19 cellular contexts compared by ENCODE assay signal in genomic region chr14:57274551-57274950, GRCh38. TPM values are rescaled to one million over a fixed set of nuclear protein-coding genes. Genes with fewer than 3 reads are reported as not detected.
A peak's percentile ranks its signal among the peaks of the same experiment; 100 is the strongest.
DNase-seq lines count a peak whose midpoint lies in the region; FAIRE-seq and TF ChIP-seq lines count a peak whose summit lies in the region.
"Had no signal": no experiment of that assay in that cellular context is flagged by ENCODE, and none has a peak within 500 bp of the region (broad histone marks: within the 10 kb centered on the region; RNA-seq: fewer than 3 reads in every experiment).

No MANE protein-coding gene starts in this region.

- no peak overlapping the region for H3K27ac Mint-ChIP-seq in astrocyte (ENCODE audit: unreplicated experiment)
- H3K27ac Mint-ChIP-seq: CD4-positive, CD25-positive, alpha-beta regulatory T cell had no signal

- no peaks in the 10 kb centered on the region for H3F3A ChIP-seq in Loucy (ENCODE audit: low read depth)

- H2AFZ ChIP-seq in Loucy (ENCODE audit: low read length), result no peak overlapping the region
- H2AFZ ChIP-seq in astrocyte (ENCODE audit: low read depth, low read length), result no peak overlapping the region
- H2AFZ ChIP-seq: GM23248 had no signal

- H3K9me3 ChIP-seq in Loucy (ENCODE audit: insufficient read depth, low read depth, low read length) (no peaks in the 10 kb centered on the region), astrocyte (ENCODE audit: insufficient read depth, low read depth, low read length) (no peaks in the 10 kb centered on the region)
- H3K9me3 ChIP-seq: BE2C, HAP-1 had no signal

- in situ Hi-C loops in G401 (cut with HindIII; ENCODE audit: low sequenced_read_pairs), result no loop called here

- FAIRE-seq in astrocyte (lab: Jason Lieb, UNC), result no peak
- FAIRE-seq: GM12892, GM18507 had no signal

- H3K27ac ChIP-seq in astrocyte (ENCODE audit: low read depth, low read length), result no peak overlapping the region
- H3K27ac ChIP-seq: GM23248 had no signal

- peaks cover 24% of the 10 kb centered on the region for H3K36me3 Mint-ChIP-seq in astrocyte (ENCODE audit: low read depth, unreplicated experiment)

- H3K4me2 ChIP-seq in Loucy (ENCODE audit: low read depth, low read length, poor library complexity, severe bottlenecking), result peak overlapping the region; percentile 49
- H3K4me2 ChIP-seq in astrocyte (ENCODE audit: low read length), result no peak overlapping the region

- H3K27me3 Mint-ChIP-seq in astrocyte (ENCODE audit: low read depth, unreplicated experiment), result no peaks in the 10 kb centered on the region
- H3K27me3 Mint-ChIP-seq: CD4-positive, CD25-positive, alpha-beta regulatory T cell; CD8-positive, alpha-beta memory T cell; IgD-negative memory B cell had no signal

- H3K9ac ChIP-seq in Loucy (ENCODE audit: low read depth, low read length, poor library complexity, severe bottlenecking), result no peak overlapping the region
- no peak overlapping the region for H3K9ac ChIP-seq in astrocyte (ENCODE audit: low read length)
- H3K9ac ChIP-seq: GM23248 had no signal

- no peak overlapping the region for H3K4me3 ChIP-seq in Loucy (ENCODE audit: low read length, poor library complexity, severe bottlenecking)
- H3K4me3 ChIP-seq in astrocyte (ENCODE audit: insufficient read depth, low read depth, low read length), result no peak overlapping the region
- H3K4me3 ChIP-seq: GM23248, HAP-1 had no signal

- DNase-seq in astrocyte (ENCODE audit: low read depth) (peak; percentile 51), iris pigment epithelial cell (ENCODE audit: low read depth) (peak; percentile 17), globus pallidus (ENCODE audit: low spot score) (no peak), G401 (ENCODE audit: low spot score) (no peak)
- DNase-seq in activated CD4-positive, alpha-beta T cell treated with anti-CD3 and anti-CD28 coated beads for 1 hour, result no peak
- DNase-seq: BE2C; C1 segment of cervical spinal cord; CD4-positive, CD25-positive, alpha-beta regulatory T cell; CD8-positive, alpha-beta memory T cell; COR-L47; DMS 273 treated with DMSO at 0.1 percent for 48 hours; DMS53; GDM1; GM23248 had no signal

- no peaks in the 10 kb centered on the region for H3K9me2 ChIP-seq in Loucy (replicated peaks; ENCODE audit: low read depth, low read length)

- peaks cover 8% of the 10 kb centered on the region for H3K4me1 Mint-ChIP-seq in astrocyte (ENCODE audit: low read depth, unreplicated experiment)

- TF ChIP-seq CTCF in Loucy (conservative IDR thresholded peaks at IDR 0.05; ENCODE audit: low read length) (no peak), astrocyte (IDR thresholded peaks at IDR 0.05; ENCODE audit: insufficient read depth, low read depth, low read length) (no peak)

- peaks cover 6% of the 10 kb centered on the region for H3K9me3 Mint-ChIP-seq in astrocyte (ENCODE audit: unreplicated experiment)
- H3K9me3 Mint-ChIP-seq: CD8-positive, alpha-beta memory T cell; IgD-negative memory B cell had no signal

- H4K20me1 ChIP-seq in Loucy (ENCODE audit: insufficient read depth, low read length, poor library complexity, severe bottlenecking) (peaks cover 63% of the 10 kb centered on the region), astrocyte (ENCODE audit: insufficient read depth, low read length) (peaks cover 9% of the 10 kb centered on the region)

- peaks cover 63% of the 10 kb centered on the region for H3K79me2 ChIP-seq in Loucy (ENCODE audit: insufficient read depth, low read length)
- H3K79me2 ChIP-seq in astrocyte (ENCODE audit: insufficient read depth, low read length), result peaks cover 51% of the 10 kb centered on the region

- H3K4me3 Mint-ChIP-seq in astrocyte (ENCODE audit: unreplicated experiment), result no peak overlapping the region
- H3K4me3 Mint-ChIP-seq: CD8-positive, alpha-beta memory T cell had no signal

- no peaks in the 10 kb centered on the region for H3K27me3 ChIP-seq in Loucy (ENCODE audit: insufficient read depth, low read length, poor library complexity, severe bottlenecking)
- no peaks in the 10 kb centered on the region for H3K27me3 ChIP-seq in astrocyte (ENCODE audit: insufficient read depth, low read length)
- H3K27me3 ChIP-seq: BE2C had no signal

- H3K4me1 ChIP-seq in Loucy (ENCODE audit: insufficient read depth, low read length, poor library complexity, severe bottlenecking) (peaks cover 52% of the 10 kb centered on the region), astrocyte (ENCODE audit: insufficient read depth, low read length) (peaks cover 8% of the 10 kb centered on the region)
- H3K4me1 ChIP-seq: BE2C had no signal

- H3K36me3 ChIP-seq in Loucy (ENCODE audit: insufficient read depth, low read length) (peaks cover 25% of the 10 kb centered on the region; the same call in 1 of the 2 replicates), astrocyte (ENCODE audit: insufficient read depth, low read length) (peaks cover 3% of the 10 kb centered on the region)

RNA-seq across cellular contexts. Expression of gene AP5M1, which starts 5.8 kb away (rescaled TPM):
- 51.1 and 61.1 TPM in 2 replicates for total RNA-seq in astrocyte
- 14.3 and 32.8 TPM in 2 replicates for total RNA-seq in G401 (2014; rRNA removed; shearing (Covaris generic))

RNA-seq across cellular contexts. Expression of gene EXOC5, which starts 5.8 kb away (rescaled TPM):
- total RNA-seq in astrocyte, result 77.4 and 94.2 TPM in 2 replicates
- total RNA-seq in G401 (2014; rRNA removed; shearing (Covaris generic)), result 44.5 and 70.7 TPM in 2 replicates

Comparison
In these comparisons a context has a peak if more than half of its experiments do, and no peak if none do; other contexts are left out.
1. DNase-seq: peak in astrocyte (single experiment) and iris pigment epithelial cell (single experiment); none in globus pallidus (single experiment), activated CD4-positive, alpha-beta T cell treated with anti-CD3 and anti-CD28 coated beads for 1 hour (single experiment) and G401 (single experiment).